Comparison of ENCODE assay signal across 1 cellular context in genomic region chr11:20387262-20388095, GRCh38.
TF ChIP-seq lines count a peak whose summit lies in the region.

Gene PRMT3, plus strand, starts transcription at chr11:20387716. Its CDS starts 31 bp downstream, at chr11:20387747.

TF ChIP-seq in HepG2, 621 proteins besides CTCF, POLR2A, EP300 and RAD21 (continued from another document and continues in another):
- TF ChIP-seq SNAI1 (CRISPR knock-in tag; IDR thresholded peaks at IDR 0.05; ENCODE audit: borderline replicate concordance) (peak; percentile 28; the same call in 1 of the 2 replicates), GABPB1 (CRISPR knock-in tag; IDR thresholded peaks at IDR 0.05) (peak; percentile 90), RBFOX2 (IDR thresholded peaks at IDR 0.05; ENCODE audit: low read depth, low read length) (peak; percentile 95), ZNF460 (CRISPR knock-in tag; IDR thresholded peaks at IDR 0.05; ENCODE audit: borderline replicate concordance) (no peak), RXRB (CRISPR knock-in tag; IDR thresholded peaks at IDR 0.05; ENCODE audit: borderline replicate concordance) (0 out of 2 replicates have a peak, but pooled peaks have one; percentile 33), MLX (CRISPR knock-in tag; IDR thresholded peaks at IDR 0.05) (no peak; the same call in 1 of the 2 replicates), ZIK1 (CRISPR knock-in tag; IDR thresholded peaks at IDR 0.05; ENCODE audit: borderline replicate concordance, low read depth) (peak; percentile 47; the same call in 1 of the 2 replicates), XRCC5 (optimal IDR thresholded peaks at IDR 0.05; ENCODE audit: low read length) (peak; percentile 91), ZNF562 (CRISPR knock-in tag; IDR thresholded peaks at IDR 0.05; ENCODE audit: borderline replicate concordance) (no peak), ZNF674 (CRISPR knock-in tag; IDR thresholded peaks at IDR 0.05; ENCODE audit: low read depth) (0 out of 2 replicates have a peak, but pooled peaks have one; percentile 45), FOXP4 (CRISPR knock-in tag; IDR thresholded peaks at IDR 0.05) (peak; percentile 23; the same call in 1 of the 2 replicates), PHF8 (CRISPR knock-in tag; IDR thresholded peaks at IDR 0.05) (peak; percentile 95), FOXM1 (CRISPR knock-in tag; IDR thresholded peaks at IDR 0.05) (peak; percentile 77; the same call in 1 of the 2 replicates), ZNF441 (CRISPR knock-in tag; IDR thresholded peaks at IDR 0.05; ENCODE audit: borderline replicate concordance) (0 out of 2 replicates have a peak, but pooled peaks have one; percentile 2), HMG20B (CRISPR knock-in tag; conservative IDR thresholded peaks at IDR 0.05) (no peak), ZNF101 (CRISPR knock-in tag; IDR thresholded peaks at IDR 0.05; ENCODE audit: borderline replicate concordance, low read depth) (no peak), PREB (CRISPR knock-in tag; IDR thresholded peaks at IDR 0.05) (peak; percentile 91; the same call in 1 of the 2 replicates), TBP (CRISPR knock-in tag; IDR thresholded peaks at IDR 0.05) (0 out of 2 replicates have a peak, but pooled peaks have one; percentile 81), ZBTB40 (IDR thresholded peaks at IDR 0.05) (no peak), ZBTB40 (CRISPR knock-in tag; IDR thresholded peaks at IDR 0.05) (peak; percentile 58), ZKSCAN5 (CRISPR knock-in tag; IDR thresholded peaks at IDR 0.05) (peak; percentile 39; the same call in 1 of the 2 replicates), ZNF17 (CRISPR knock-in tag; IDR thresholded peaks at IDR 0.05) (no peak), KLF13 (CRISPR knock-in tag; IDR thresholded peaks at IDR 0.05) (peak; percentile 13; the same call in 1 of the 2 replicates), MEIS1 (CRISPR knock-in tag; IDR thresholded peaks at IDR 0.05; ENCODE audit: borderline replicate concordance) (peak; percentile 72; the same call in 1 of the 2 replicates), ARID4A (CRISPR knock-in tag; IDR thresholded peaks at IDR 0.05; ENCODE audit: borderline replicate concordance) (peak; percentile 98), TCF7L2 (IDR thresholded peaks at IDR 0.05; ENCODE audit: low read depth, low read length) (no peak), TRIM22 (IDR thresholded peaks at IDR 0.05) (no peak), ZNF20 (CRISPR knock-in tag; IDR thresholded peaks at IDR 0.05) (no peak), STAG1 (CRISPR knock-in tag; IDR thresholded peaks at IDR 0.05) (peak; percentile 2; the same call in 1 of the 2 replicates), ZNF329 (CRISPR knock-in tag; IDR thresholded peaks at IDR 0.05; ENCODE audit: low read depth) (peak; percentile 74; the same call in 1 of the 2 replicates), TEAD2 (CRISPR knock-in tag; IDR thresholded peaks at IDR 0.05) (0 out of 2 replicates have a peak, but pooled peaks have one; percentile 67), SRY (CRISPR knock-in tag; IDR thresholded peaks at IDR 0.05) (peak; percentile 80; the same call in 1 of the 2 replicates), BCL6 (CRISPR knock-in tag; IDR thresholded peaks at IDR 0.05) (peak; percentile 14; the same call in 1 of the 2 replicates), ELF3 (CRISPR knock-in tag; IDR thresholded peaks at IDR 0.05) (peak; percentile 54; the same call in 1 of the 2 replicates), ZNF792 (CRISPR knock-in tag; IDR thresholded peaks at IDR 0.05) (0 out of 2 replicates have a peak, but pooled peaks have one; percentile 28), ZNF446 (CRISPR knock-in tag; IDR thresholded peaks at IDR 0.05) (no peak), SALL2 (CRISPR knock-in tag; IDR thresholded peaks at IDR 0.05) (peak; percentile 95), E2F1 (CRISPR knock-in tag; IDR thresholded peaks at IDR 0.05) (peak; percentile 86), CHCHD3 (CRISPR knock-in tag; IDR thresholded peaks at IDR 0.05) (0 out of 2 replicates have a peak, but pooled peaks have one; percentile 24), KDM2A (CRISPR knock-in tag; IDR thresholded peaks at IDR 0.05; ENCODE audit: borderline replicate concordance, low read depth) (peak; percentile 84), ZNF749 (CRISPR knock-in tag; IDR thresholded peaks at IDR 0.05; ENCODE audit: borderline replicate concordance) (peak; percentile 83), SP1 (IDR thresholded peaks at IDR 0.05) (no peak), SP1 (CRISPR knock-in tag; IDR thresholded peaks at IDR 0.05) (peak; percentile 92), ZNF124 (CRISPR knock-in tag; IDR thresholded peaks at IDR 0.05) (0 out of 2 replicates have a peak, but pooled peaks have one; percentile 59), ESRRA (CRISPR knock-in tag; IDR thresholded peaks at IDR 0.05; ENCODE audit: low read depth) (peak; percentile 51; the same call in 1 of the 2 replicates)
